In genomic region chr12:52178984-52179383, GRCh38 we compare ENCODE assay signal across 1 cellular context.
TF ChIP-seq lines count a peak whose summit lies in the region.

No MANE protein-coding gene starts in this region.

TF ChIP-seq in H1, 55 proteins besides CTCF, POLR2A, EP300 and RAD21:
- TF ChIP-seq TEAD4 (IDR thresholded peaks at IDR 0.05; ENCODE audit: low read depth, low read length) (no peak), YY1 (IDR thresholded peaks at IDR 0.05; ENCODE audit: low read depth, low read length) (no peak), CBX8 (IDR thresholded peaks at IDR 0.05; ENCODE audit: borderline replicate concordance, low read depth, low read length) (no peak), CBX5 (IDR thresholded peaks at IDR 0.05; ENCODE audit: low read depth, low read length) (no peak), CHD2 (IDR thresholded peaks at IDR 0.05; ENCODE audit: low read length) (no peak), HDAC6 (IDR thresholded peaks at IDR 0.05; ENCODE audit: low read depth, low read length) (no peak), SIN3A (conservative IDR thresholded peaks at IDR 0.05 in 1 of 2, IDR thresholded peaks at IDR 0.05 in 1 of 2; ENCODE audit: low read depth in 1 of 2, low read length in 2 of 2) (no peak), SRF (IDR thresholded peaks at IDR 0.05; ENCODE audit: low read depth, low read length) (no peak), MAX (IDR thresholded peaks at IDR 0.05) (no peak), BRCA1 (IDR thresholded peaks at IDR 0.05; ENCODE audit: low read depth, low read length) (no peak), TAF1 (IDR thresholded peaks at IDR 0.05; ENCODE audit: low read depth, low read length) (no peak), SAP30 (IDR thresholded peaks at IDR 0.05; ENCODE audit: insufficient read depth, insufficient replicate concordance, low read length) (no peak), USF2 (IDR thresholded peaks at IDR 0.05; ENCODE audit: low read length) (no peak), CEBPB (IDR thresholded peaks at IDR 0.05; ENCODE audit: low read depth, low read length) (no peak), KDM4A (IDR thresholded peaks at IDR 0.05; ENCODE audit: low read depth, low read length, severe bottlenecking) (no peak)
